19 cellular contexts compared by ENCODE assay signal in the genomic region with DNA sequence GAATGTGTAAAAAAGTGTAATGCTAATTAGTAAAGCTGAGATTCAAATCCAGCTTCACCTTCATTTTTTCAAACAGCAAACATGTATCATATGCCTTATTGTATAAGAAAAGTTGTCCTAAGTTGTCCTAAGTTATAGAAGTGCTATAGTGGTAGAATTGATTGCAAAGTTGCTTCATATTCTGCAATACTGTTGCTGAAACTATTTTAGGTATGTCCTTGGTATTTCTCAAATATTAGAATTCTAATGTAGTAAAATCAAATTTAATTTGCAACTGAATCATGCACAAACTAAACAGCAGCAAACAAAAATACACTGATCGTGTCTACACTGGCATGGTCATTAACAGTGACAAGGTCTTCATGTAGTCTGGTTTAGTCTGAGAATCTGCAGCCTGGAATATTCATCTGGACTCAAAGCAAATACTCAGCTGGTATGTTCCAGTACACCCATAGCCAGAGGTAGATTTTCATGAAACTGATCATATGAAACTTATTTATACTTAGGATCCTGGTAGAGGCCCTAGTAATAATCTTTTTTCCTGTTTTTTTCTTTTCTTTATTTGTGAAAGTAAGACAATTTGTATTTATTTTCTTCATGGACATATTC.
"Had no signal": no experiment of that assay in that cellular context is flagged by ENCODE, and none has a peak within 500 bp of the region (broad histone marks: within the 10 kb centered on the region; RNA-seq: fewer than 3 reads in every experiment).

No MANE protein-coding gene starts in this region.

- ATAC-seq: effector memory CD8-positive, alpha-beta T cell; left colon; naive thymus-derived CD4-positive, alpha-beta T cell; psoas muscle; sciatic nerve had no signal

- H2AFZ ChIP-seq: hepatocyte had no signal

- H3K4me3 ChIP-seq: hepatocyte, psoas muscle, skin epidermis, stomach, thoracic aorta, transverse colon had no signal

- H3K9me3 ChIP-seq: psoas muscle, stomach, thoracic aorta, transverse colon had no signal

- DNase-seq: effector memory CD8-positive, alpha-beta T cell; erythroblast; foreskin melanocyte; head of caudate nucleus; left colon; naive thymus-derived CD4-positive, alpha-beta T cell; nephron progenitor cell; psoas muscle; retina; stimulated activated CD4-positive, alpha-beta T cell treated with anti-CD3 and anti-CD28 coated beads, Interleukin-12 subunit alpha, Interleukin-12 subunit beta, amount 100 ng/mL, for 4 hours; stimulated activated naive CD4-positive, alpha-beta T cell; stomach; substantia nigra; transverse colon had no signal

- H3K4me2 ChIP-seq: hepatocyte had no signal

- H3K27ac ChIP-seq: hepatocyte, psoas muscle, skin epidermis, stomach, thoracic aorta, transverse colon had no signal

- H3K36me3 ChIP-seq: stomach, thoracic aorta, transverse colon had no signal

- H3K4me1 ChIP-seq: psoas muscle, stomach, transverse colon had no signal

- FAIRE-seq: colon had no signal

- H3K27me3 ChIP-seq: hepatocyte, stomach, transverse colon had no signal
